11 cellular contexts compared by ENCODE assay signal in genomic region chr1:115134850-115135484, GRCh38. TPM values are rescaled to one million over a fixed set of nuclear protein-coding genes. Genes with fewer than 3 reads are reported as not detected.
DNase-seq lines count a peak whose midpoint lies in the region; ATAC-seq and TF ChIP-seq lines count a peak whose summit lies in the region.
"Had no signal": no experiment of that assay in that cellular context is flagged by ENCODE, and none has a peak within 500 bp of the region (broad histone marks: within the 10 kb centered on the region; RNA-seq: fewer than 3 reads in every experiment).

No MANE protein-coding gene starts in this region.

- TF ChIP-seq CTCF in HFF-Myc (IDR thresholded peaks at IDR 0.05; ENCODE audit: low read depth, low read length, missing control alignments) (no peak), thoracic aorta (IDR thresholded peaks at IDR 0.05) (peak; percentile 23)

- H3K27ac Mint-ChIP-seq in activated naive CD4-positive, alpha-beta T cell treated with anti-CD3 and anti-CD28 coated beads, Interleukin-2, amount 50 U/mL, for 72 hours: no peak overlapping the region
- H3K27ac Mint-ChIP-seq: activated CD8-positive, alpha-beta memory T cell treated with anti-CD3 and anti-CD28 coated beads, Interleukin-2, amount 10 ng/mL, durations not matched to agents 7 days and 5 days; brain; progenitor cell of endocrine pancreas had no signal

- H3K27me3 ChIP-seq in thoracic aorta (replicated peaks; ENCODE audit: insufficient read depth): no peaks in the 10 kb centered on the region

- ATAC-seq in thoracic aorta (ENCODE audit: insufficient number of reproducible peaks, low FRiP score, low read depth): peak; percentile 94
- ATAC-seq in activated naive CD4-positive, alpha-beta T cell treated with anti-CD3 and anti-CD28 coated beads, Interleukin-2, amount 50 U/mL, for 72 hours: no peak
- ATAC-seq: activated CD8-positive, alpha-beta memory T cell treated with anti-CD3 and anti-CD28 coated beads, Interleukin-2, amount 10 ng/mL, durations not matched to agents 7 days and 5 days had no signal

- H3K36me3 Mint-ChIP-seq in activated naive CD4-positive, alpha-beta T cell treated with anti-CD3 and anti-CD28 coated beads, Interleukin-2, amount 50 U/mL, for 72 hours: no peaks in the 10 kb centered on the region
- H3K36me3 Mint-ChIP-seq: activated CD8-positive, alpha-beta memory T cell treated with anti-CD3 and anti-CD28 coated beads, Interleukin-2, amount 10 ng/mL, durations not matched to agents 7 days and 5 days; brain had no signal

- no peak overlapping the region for H3K4me3 ChIP-seq in HFF-Myc (replicated peaks; ENCODE audit: low read depth, low read length)
- peak overlapping the region; percentile 43 for H3K4me3 ChIP-seq in thoracic aorta

- no peaks in the 10 kb centered on the region for H3K9me3 ChIP-seq in thoracic aorta

- H3K4me1 ChIP-seq in thoracic aorta (ENCODE audit: control insufficient read depth in 1 of 2, low read depth in 2 of 2): peaks cover 17 to 47% of the 10 kb centered on the region in 2 donors

- H3K27ac ChIP-seq in thoracic aorta: peak overlapping the region; percentile 98

- DNase-seq in HFF-Myc (ENCODE audit: extremely low read depth, low read depth) (peak; percentile 56), amniotic stem cell (lab: John Stamatoyannopoulos, UW) (peak; percentile 53), glomerular visceral epithelial cell (ENCODE audit: extremely low spot score) (peak; percentile 89), thoracic aorta (ENCODE audit: low spot score) (peak; percentile 46), KG1 (lab: John Stamatoyannopoulos, UW) (no peak), cerebellar nuclear complex (lab: John Stamatoyannopoulos, UW) (no peak), mucosa of gallbladder (ENCODE audit: low spot score) (no peak)
- DNase-seq in activated naive CD4-positive, alpha-beta T cell treated with anti-CD3 and anti-CD28 coated beads, Interleukin-2, amount 50 U/mL, for 72 hours (ENCODE audit: low spot score in 2 of 2): no peak
- DNase-seq: activated CD8-positive, alpha-beta memory T cell treated with anti-CD3 and anti-CD28 coated beads, Interleukin-2, amount 10 ng/mL, durations not matched to agents 7 days and 5 days had no signal

- H3K36me3 ChIP-seq in thoracic aorta: no peaks in the 10 kb centered on the region

- H3K9me3 Mint-ChIP-seq in activated naive CD4-positive, alpha-beta T cell treated with anti-CD3 and anti-CD28 coated beads, Interleukin-2, amount 50 U/mL, for 72 hours: peaks cover 0 to 4% of the 10 kb centered on the region in 2 donors

RNA-seq across cellular contexts. Expression of gene TSPAN2, which starts 45.7 kb away (rescaled TPM):
- 10 to 100 TPM; 26.2 to 34.3 TPM for total RNA-seq in thoracic aorta
- 1 to 10 TPM in 1 of 2 donors, under 1 TPM in 1; 0.43 to 1.0 TPM for total RNA-seq in activated naive CD4-positive, alpha-beta T cell treated with anti-CD3 and anti-CD28 coated beads, Interleukin-2, amount 50 U/mL, for 72 hours
- total RNA-seq in mucosa of gallbladder: 12.1 TPM

Comparison
In these comparisons a context has a peak if more than half of its experiments do, and no peak if none do; other contexts are left out.
1. DNase-seq: peak in HFF-Myc (single experiment), amniotic stem cell (single experiment), glomerular visceral epithelial cell (single experiment) and thoracic aorta (single experiment); none in KG1 (single experiment), cerebellar nuclear complex (0 of 2), activated naive CD4-positive, alpha-beta T cell treated with anti-CD3 and anti-CD28 coated beads, Interleukin-2, amount 50 U/mL, for 72 hours (0 of 2) and mucosa of gallbladder (single experiment).